In the genomic region with DNA sequence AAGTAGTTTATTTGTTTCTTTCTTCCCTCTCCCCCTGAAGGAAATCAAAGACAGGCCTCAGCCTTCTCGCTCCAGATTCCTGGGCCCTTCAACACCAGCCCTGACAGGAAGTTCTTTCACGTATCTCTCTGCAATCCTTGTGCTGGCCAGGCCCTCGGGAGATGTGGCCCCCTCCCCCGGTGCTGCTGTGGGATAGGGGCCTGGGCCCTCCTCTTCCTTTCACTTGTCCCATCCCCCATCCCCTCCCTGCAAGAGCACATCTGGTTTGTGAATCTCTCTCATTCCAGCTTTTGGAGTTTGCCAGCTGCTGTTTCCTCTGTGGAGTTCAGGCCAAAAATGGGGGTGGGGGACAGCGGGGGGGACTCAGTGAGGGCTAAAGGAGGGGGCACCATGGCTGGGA, we compare ENCODE assay signal across 1 cellular context.
TF ChIP-seq lines count a peak whose summit lies in the region.

No MANE protein-coding gene starts in this region.

TF ChIP-seq in HepG2, 621 proteins besides CTCF, POLR2A, EP300 and RAD21:
- TF ChIP-seq HNRNPK (IDR thresholded peaks at IDR 0.05; ENCODE audit: low read depth, low read length, poor library complexity, severe bottlenecking) = no peak
- TF ChIP-seq ZSCAN31 (CRISPR knock-in tag; IDR thresholded peaks at IDR 0.05; ENCODE audit: low read depth) = no peak
- TF ChIP-seq, protein P1, sequence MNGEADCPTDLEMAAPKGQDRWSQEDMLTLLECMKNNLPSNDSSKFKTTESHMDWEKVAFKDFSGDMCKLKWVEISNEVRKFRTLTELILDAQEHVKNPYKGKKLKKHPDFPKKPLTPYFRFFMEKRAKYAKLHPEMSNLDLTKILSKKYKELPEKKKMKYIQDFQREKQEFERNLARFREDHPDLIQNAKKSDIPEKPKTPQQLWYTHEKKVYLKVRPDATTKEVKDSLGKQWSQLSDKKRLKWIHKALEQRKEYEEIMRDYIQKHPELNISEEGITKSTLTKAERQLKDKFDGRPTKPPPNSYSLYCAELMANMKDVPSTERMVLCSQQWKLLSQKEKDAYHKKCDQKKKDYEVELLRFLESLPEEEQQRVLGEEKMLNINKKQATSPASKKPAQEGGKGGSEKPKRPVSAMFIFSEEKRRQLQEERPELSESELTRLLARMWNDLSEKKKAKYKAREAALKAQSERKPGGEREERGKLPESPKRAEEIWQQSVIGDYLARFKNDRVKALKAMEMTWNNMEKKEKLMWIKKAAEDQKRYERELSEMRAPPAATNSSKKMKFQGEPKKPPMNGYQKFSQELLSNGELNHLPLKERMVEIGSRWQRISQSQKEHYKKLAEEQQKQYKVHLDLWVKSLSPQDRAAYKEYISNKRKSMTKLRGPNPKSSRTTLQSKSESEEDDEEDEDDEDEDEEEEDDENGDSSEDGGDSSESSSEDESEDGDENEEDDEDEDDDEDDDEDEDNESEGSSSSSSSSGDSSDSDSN (CRISPR knock-in tag; IDR thresholded peaks at IDR 0.05) = no peak
- no peak for TF ChIP-seq MEIS2 (CRISPR knock-in tag; IDR thresholded peaks at IDR 0.05)
- TF ChIP-seq ZNF547 (CRISPR knock-in tag; IDR thresholded peaks at IDR 0.05) = no peak
